Comparison of ENCODE assay signal across 1 cellular context in the genomic region with DNA sequence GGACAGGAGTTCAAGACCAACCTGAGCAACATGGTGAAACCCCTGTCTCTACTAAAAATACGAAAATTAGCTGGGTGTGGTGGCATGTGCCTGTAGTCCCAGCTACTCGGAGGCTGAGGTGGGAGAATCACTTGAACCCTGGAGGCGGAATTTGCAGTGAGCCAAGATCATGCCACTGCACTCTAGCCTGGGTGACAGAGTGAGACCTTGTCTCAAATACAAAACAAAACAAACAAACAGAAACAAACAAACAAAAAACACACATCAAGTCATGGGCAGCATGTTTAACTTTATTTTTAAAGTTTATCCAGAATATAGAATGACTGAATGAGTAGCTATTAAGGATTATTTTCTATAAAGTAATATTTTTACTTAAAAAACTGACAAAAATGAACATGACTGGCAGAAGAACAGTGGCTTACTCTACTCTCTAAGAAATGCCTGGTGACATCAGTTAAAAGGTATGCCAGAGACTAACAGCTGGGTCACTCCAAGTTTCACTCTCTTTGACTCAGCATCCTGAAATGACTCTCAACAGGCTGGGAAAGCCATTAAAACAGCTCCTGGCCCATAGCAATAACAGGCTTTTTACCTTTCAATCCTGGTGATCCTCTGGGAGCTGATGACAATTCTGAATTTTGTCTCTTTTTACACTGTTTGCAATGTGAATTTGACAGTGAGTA.
A peak's percentile ranks its signal among the peaks of the same experiment; 100 is the strongest.
TF ChIP-seq lines count a peak whose summit lies in the region.

No MANE protein-coding gene starts in this region.

TF ChIP-seq in HEK293, 187 proteins besides CTCF, POLR2A, EP300 and RAD21 (continued from another document and continues in another):
- TF ChIP-seq, protein P1, sequence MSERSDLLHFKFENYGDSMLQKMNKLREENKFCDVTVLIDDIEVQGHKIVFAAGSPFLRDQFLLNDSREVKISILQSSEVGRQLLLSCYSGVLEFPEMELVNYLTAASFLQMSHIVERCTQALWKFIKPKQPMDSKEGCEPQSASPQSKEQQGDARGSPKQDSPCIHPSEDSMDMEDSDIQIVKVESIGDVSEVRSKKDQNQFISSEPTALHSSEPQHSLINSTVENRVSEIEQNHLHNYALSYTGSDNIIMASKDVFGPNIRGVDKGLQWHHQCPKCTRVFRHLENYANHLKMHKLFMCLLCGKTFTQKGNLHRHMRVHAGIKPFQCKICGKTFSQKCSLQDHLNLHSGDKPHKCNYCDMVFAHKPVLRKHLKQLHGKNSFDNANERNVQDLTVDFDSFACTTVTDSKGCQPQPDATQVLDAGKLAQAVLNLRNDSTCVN (tag by site-specific recombination; optimal IDR thresholded peaks at IDR 0.05), result no peak
- TF ChIP-seq, protein P2, sequence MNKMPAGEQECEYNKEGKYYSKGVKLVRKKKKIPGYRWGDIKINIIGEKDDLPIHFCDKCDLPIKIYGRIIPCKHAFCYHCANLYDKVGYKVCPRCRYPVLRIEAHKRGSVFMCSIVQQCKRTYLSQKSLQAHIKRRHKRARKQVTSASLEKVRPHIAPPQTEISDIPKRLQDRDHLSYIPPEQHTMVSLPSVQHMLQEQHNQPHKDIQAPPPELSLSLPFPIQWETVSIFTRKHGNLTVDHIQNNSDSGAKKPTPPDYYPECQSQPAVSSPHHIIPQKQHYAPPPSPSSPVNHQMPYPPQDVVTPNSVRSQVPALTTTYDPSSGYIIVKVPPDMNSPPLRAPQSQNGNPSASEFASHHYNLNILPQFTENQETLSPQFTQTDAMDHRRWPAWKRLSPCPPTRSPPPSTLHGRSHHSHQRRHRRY (tag by site-specific recombination; IDR thresholded peaks at IDR 0.05), result no peak
- TF ChIP-seq, protein P3, sequence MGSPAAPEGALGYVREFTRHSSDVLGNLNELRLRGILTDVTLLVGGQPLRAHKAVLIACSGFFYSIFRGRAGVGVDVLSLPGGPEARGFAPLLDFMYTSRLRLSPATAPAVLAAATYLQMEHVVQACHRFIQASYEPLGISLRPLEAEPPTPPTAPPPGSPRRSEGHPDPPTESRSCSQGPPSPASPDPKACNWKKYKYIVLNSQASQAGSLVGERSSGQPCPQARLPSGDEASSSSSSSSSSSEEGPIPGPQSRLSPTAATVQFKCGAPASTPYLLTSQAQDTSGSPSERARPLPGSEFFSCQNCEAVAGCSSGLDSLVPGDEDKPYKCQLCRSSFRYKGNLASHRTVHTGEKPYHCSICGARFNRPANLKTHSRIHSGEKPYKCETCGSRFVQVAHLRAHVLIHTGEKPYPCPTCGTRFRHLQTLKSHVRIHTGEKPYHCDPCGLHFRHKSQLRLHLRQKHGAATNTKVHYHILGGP (tag by site-specific recombination; IDR thresholded peaks at IDR 0.05), result peak; percentile 54; the same call in 1 of the 2 replicates
- TF ChIP-seq, protein P4, sequence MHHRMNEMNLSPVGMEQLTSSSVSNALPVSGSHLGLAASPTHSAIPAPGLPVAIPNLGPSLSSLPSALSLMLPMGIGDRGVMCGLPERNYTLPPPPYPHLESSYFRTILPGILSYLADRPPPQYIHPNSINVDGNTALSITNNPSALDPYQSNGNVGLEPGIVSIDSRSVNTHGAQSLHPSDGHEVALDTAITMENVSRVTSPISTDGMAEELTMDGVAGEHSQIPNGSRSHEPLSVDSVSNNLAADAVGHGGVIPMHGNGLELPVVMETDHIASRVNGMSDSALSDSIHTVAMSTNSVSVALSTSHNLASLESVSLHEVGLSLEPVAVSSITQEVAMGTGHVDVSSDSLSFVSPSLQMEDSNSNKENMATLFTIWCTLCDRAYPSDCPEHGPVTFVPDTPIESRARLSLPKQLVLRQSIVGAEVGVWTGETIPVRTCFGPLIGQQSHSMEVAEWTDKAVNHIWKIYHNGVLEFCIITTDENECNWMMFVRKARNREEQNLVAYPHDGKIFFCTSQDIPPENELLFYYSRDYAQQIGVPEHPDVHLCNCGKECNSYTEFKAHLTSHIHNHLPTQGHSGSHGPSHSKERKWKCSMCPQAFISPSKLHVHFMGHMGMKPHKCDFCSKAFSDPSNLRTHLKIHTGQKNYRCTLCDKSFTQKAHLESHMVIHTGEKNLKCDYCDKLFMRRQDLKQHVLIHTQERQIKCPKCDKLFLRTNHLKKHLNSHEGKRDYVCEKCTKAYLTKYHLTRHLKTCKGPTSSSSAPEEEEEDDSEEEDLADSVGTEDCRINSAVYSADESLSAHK (tag by site-specific recombination; IDR thresholded peaks at IDR 0.05), result no peak
- no peak for TF ChIP-seq SP2 (tag by site-specific recombination; IDR thresholded peaks at IDR 0.05)
- no peak for TF ChIP-seq HOXA7 (CRISPR knock-in tag; IDR thresholded peaks at IDR 0.05; ENCODE audit: borderline replicate concordance)
- TF ChIP-seq, protein P5, sequence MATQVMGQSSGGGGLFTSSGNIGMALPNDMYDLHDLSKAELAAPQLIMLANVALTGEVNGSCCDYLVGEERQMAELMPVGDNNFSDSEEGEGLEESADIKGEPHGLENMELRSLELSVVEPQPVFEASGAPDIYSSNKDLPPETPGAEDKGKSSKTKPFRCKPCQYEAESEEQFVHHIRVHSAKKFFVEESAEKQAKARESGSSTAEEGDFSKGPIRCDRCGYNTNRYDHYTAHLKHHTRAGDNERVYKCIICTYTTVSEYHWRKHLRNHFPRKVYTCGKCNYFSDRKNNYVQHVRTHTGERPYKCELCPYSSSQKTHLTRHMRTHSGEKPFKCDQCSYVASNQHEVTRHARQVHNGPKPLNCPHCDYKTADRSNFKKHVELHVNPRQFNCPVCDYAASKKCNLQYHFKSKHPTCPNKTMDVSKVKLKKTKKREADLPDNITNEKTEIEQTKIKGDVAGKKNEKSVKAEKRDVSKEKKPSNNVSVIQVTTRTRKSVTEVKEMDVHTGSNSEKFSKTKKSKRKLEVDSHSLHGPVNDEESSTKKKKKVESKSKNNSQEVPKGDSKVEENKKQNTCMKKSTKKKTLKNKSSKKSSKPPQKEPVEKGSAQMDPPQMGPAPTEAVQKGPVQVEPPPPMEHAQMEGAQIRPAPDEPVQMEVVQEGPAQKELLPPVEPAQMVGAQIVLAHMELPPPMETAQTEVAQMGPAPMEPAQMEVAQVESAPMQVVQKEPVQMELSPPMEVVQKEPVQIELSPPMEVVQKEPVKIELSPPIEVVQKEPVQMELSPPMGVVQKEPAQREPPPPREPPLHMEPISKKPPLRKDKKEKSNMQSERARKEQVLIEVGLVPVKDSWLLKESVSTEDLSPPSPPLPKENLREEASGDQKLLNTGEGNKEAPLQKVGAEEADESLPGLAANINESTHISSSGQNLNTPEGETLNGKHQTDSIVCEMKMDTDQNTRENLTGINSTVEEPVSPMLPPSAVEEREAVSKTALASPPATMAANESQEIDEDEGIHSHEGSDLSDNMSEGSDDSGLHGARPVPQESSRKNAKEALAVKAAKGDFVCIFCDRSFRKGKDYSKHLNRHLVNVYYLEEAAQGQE (tag by site-specific recombination; IDR thresholded peaks at IDR 0.05), result no peak
- no peak for TF ChIP-seq ZNF350 (tag by site-specific recombination; IDR thresholded peaks at IDR 0.05)
- TF ChIP-seq ZNF426 (tag by site-specific recombination; IDR thresholded peaks at IDR 0.05), result no peak
- TF ChIP-seq, protein P6, sequence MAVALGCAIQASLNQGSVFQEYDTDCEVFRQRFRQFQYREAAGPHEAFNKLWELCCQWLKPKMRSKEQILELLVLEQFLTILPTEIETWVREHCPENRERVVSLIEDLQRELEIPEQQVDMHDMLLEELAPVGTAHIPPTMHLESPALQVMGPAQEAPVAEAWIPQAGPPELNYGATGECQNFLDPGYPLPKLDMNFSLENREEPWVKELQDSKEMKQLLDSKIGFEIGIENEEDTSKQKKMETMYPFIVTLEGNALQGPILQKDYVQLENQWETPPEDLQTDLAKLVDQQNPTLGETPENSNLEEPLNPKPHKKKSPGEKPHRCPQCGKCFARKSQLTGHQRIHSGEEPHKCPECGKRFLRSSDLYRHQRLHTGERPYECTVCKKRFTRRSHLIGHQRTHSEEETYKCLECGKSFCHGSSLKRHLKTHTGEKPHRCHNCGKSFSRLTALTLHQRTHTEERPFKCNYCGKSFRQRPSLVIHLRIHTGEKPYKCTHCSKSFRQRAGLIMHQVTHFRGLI (tag by site-specific recombination; IDR thresholded peaks at IDR 0.05), result no peak
- TF ChIP-seq ZNF658 (tag by site-specific recombination; IDR thresholded peaks at IDR 0.05), result no peak
- no peak for TF ChIP-seq SCRT1 (tag by site-specific recombination; IDR thresholded peaks at IDR 0.05; ENCODE audit: borderline replicate concordance)
- no peak for TF ChIP-seq ZNF214 (tag by site-specific recombination; IDR thresholded peaks at IDR 0.05; ENCODE audit: borderline replicate concordance)
- TF ChIP-seq, protein P7, sequence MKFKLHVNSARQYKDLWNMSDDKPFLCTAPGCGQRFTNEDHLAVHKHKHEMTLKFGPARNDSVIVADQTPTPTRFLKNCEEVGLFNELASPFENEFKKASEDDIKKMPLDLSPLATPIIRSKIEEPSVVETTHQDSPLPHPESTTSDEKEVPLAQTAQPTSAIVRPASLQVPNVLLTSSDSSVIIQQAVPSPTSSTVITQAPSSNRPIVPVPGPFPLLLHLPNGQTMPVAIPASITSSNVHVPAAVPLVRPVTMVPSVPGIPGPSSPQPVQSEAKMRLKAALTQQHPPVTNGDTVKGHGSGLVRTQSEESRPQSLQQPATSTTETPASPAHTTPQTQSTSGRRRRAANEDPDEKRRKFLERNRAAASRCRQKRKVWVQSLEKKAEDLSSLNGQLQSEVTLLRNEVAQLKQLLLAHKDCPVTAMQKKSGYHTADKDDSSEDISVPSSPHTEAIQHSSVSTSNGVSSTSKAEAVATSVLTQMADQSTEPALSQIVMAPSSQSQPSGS (tag by site-specific recombination; IDR thresholded peaks at IDR 0.05; ENCODE audit: low read depth), result no peak
- no peak for TF ChIP-seq ZNF37A (tag by site-specific recombination; IDR thresholded peaks at IDR 0.05)
- TF ChIP-seq, protein P8, sequence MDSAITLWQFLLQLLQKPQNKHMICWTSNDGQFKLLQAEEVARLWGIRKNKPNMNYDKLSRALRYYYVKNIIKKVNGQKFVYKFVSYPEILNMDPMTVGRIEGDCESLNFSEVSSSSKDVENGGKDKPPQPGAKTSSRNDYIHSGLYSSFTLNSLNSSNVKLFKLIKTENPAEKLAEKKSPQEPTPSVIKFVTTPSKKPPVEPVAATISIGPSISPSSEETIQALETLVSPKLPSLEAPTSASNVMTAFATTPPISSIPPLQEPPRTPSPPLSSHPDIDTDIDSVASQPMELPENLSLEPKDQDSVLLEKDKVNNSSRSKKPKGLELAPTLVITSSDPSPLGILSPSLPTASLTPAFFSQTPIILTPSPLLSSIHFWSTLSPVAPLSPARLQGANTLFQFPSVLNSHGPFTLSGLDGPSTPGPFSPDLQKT (IDR thresholded peaks at IDR 0.05; ENCODE audit: borderline replicate concordance, low read depth, low read length), result no peak
- TF ChIP-seq, protein P9, sequence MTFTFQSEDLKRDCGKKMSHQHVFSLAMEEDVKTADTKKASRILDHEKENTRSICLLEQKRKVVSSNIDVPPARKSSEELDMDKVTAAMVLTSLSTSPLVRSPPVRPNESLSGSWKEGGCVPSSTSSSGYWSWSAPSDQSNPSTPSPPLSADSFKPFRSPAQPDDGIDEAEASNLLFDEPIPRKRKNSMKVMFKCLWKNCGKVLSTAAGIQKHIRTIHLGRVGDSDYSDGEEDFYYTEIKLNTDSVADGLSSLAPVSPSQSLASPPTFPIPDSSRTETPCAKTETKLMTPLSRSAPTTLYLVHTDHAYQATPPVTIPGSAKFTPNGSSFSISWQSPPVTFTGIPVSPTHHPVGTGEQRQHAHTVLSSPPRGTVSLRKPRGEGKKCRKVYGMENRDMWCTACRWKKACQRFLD (tag by site-specific recombination; IDR thresholded peaks at IDR 0.05), result no peak
- TF ChIP-seq ZNF24 (tag by site-specific recombination; IDR thresholded peaks at IDR 0.05), result no peak
- no peak for TF ChIP-seq ZNF311 (tag by site-specific recombination; IDR thresholded peaks at IDR 0.05; ENCODE audit: borderline replicate concordance)
- TF ChIP-seq, protein P10, sequence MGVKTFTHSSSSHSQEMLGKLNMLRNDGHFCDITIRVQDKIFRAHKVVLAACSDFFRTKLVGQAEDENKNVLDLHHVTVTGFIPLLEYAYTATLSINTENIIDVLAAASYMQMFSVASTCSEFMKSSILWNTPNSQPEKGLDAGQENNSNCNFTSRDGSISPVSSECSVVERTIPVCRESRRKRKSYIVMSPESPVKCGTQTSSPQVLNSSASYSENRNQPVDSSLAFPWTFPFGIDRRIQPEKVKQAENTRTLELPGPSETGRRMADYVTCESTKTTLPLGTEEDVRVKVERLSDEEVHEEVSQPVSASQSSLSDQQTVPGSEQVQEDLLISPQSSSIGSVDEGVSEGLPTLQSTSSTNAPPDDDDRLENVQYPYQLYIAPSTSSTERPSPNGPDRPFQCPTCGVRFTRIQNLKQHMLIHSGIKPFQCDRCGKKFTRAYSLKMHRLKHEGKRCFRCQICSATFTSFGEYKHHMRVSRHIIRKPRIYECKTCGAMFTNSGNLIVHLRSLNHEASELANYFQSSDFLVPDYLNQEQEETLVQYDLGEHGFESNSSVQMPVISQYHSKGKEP (tag by site-specific recombination; IDR thresholded peaks at IDR 0.05), result no peak
- TF ChIP-seq RBAK (tag by site-specific recombination; IDR thresholded peaks at IDR 0.05), result no peak
- no peak for TF ChIP-seq MEIS1 (CRISPR knock-in tag; IDR thresholded peaks at IDR 0.05; ENCODE audit: borderline replicate concordance)
- no peak for TF ChIP-seq ZNF776 (tag by site-specific recombination; IDR thresholded peaks at IDR 0.05; ENCODE audit: borderline replicate concordance)
- TF ChIP-seq ZNF629 (tag by site-specific recombination; IDR thresholded peaks at IDR 0.05), result 0 out of 2 replicates have a peak, but pooled peaks have one; percentile 28
- TF ChIP-seq HOXC10 (CRISPR knock-in tag; IDR thresholded peaks at IDR 0.05), result no peak
- TF ChIP-seq ZNF548 (tag by site-specific recombination; IDR thresholded peaks at IDR 0.05), result no peak
- TF ChIP-seq, protein P11, sequence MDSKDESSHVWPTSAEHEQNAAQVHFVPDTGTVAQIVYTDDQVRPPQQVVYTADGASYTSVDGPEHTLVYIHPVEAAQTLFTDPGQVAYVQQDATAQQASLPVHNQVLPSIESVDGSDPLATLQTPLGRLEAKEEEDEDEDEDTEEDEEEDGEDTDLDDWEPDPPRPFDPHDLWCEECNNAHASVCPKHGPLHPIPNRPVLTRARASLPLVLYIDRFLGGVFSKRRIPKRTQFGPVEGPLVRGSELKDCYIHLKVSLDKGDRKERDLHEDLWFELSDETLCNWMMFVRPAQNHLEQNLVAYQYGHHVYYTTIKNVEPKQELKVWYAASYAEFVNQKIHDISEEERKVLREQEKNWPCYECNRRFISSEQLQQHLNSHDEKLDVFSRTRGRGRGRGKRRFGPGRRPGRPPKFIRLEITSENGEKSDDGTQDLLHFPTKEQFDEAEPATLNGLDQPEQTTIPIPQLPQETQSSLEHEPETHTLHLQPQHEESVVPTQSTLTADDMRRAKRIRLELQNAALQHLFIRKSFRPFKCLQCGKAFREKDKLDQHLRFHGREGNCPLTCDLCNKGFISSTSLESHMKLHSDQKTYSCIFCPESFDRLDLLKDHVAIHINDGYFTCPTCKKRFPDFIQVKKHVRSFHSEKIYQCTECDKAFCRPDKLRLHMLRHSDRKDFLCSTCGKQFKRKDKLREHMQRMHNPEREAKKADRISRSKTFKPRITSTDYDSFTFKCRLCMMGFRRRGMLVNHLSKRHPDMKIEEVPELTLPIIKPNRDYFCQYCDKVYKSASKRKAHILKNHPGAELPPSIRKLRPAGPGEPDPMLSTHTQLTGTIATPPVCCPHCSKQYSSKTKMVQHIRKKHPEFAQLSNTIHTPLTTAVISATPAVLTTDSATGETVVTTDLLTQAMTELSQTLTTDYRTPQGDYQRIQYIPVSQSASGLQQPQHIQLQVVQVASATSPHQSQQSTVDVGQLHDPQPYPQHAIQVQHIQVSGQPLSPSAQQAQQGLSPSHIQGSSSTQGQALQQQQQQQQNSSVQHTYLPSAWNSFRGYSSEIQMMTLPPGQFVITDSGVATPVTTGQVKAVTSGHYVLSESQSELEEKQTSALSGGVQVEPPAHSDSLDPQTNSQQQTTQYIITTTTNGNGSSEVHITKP (tag by site-specific recombination; IDR thresholded peaks at IDR 0.05), result peak; percentile 28; the same call in 1 of the 2 replicates
